ENCODE assay signal across 25 cellular contexts in genomic region chr2:141957827-141958440, GRCh38.
DNase-seq lines count a peak whose midpoint lies in the region; ATAC-seq and TF ChIP-seq lines count a peak whose summit lies in the region.
"Had no signal": no experiment of that assay in that cellular context is flagged by ENCODE, and none has a peak within 500 bp of the region (broad histone marks: within the 10 kb centered on the region; RNA-seq: fewer than 3 reads in every experiment).

No MANE protein-coding gene starts in this region.

- intact Hi-C loops in activated naive CD4-positive, alpha-beta T cell treated with anti-CD3 and anti-CD28 coated beads for 36 hours (cut with micrococcal nuclease) = no loop called here
- intact Hi-C loops in ascending aorta (cut with DNase I) = no loop called here

- no peak overlapping the region for H3K9ac ChIP-seq in mesenchymal stem cell (ENCODE audit: low read length)
- H3K9ac ChIP-seq: SK-N-SH had no signal

- H2BK5ac ChIP-seq in mesenchymal stem cell (ENCODE audit: low read depth, low read length, poor library complexity, severe bottlenecking) = no peak overlapping the region

- H3K4me1 Mint-ChIP-seq in activated naive CD4-positive, alpha-beta T cell treated with anti-CD3 and anti-CD28 coated beads for 36 hours (ENCODE audit: low read depth) = no peaks in the 10 kb centered on the region
- H3K4me1 Mint-ChIP-seq: activated CD4-positive, alpha-beta memory T cell treated with anti-CD3 and anti-CD28 coated beads, Interleukin-2, amount 10 ng/mL, durations not matched to agents 7 days and 5 days; activated naive CD4-positive, alpha-beta T cell treated with anti-CD3 and anti-CD28 coated beads, Interleukin-2, amount 50 U/mL, for 24 hours; activated T-helper 17 cell treated with anti-CD3 and anti-CD28 coated beads, Interleukin-2, amount 50 U/mL, for 72 hours; B cell; CD8-positive, alpha-beta memory T cell; central memory CD8-positive, alpha-beta T cell; T-helper 17 cell had no signal

- H3K4ac ChIP-seq in mesenchymal stem cell (ENCODE audit: low read depth in 1 of 2, low read length in 2 of 2) = no peak overlapping the region

- peaks cover 1% of the 10 kb centered on the region for H3K9me3 Mint-ChIP-seq in activated naive CD4-positive, alpha-beta T cell treated with anti-CD3 and anti-CD28 coated beads for 36 hours
- peaks cover 0 to 6% of the 10 kb centered on the region in 2 donors for H3K9me3 Mint-ChIP-seq in activated naive CD4-positive, alpha-beta T cell treated with anti-CD3 and anti-CD28 coated beads, Interleukin-2, amount 50 U/mL, for 72 hours
- H3K9me3 Mint-ChIP-seq: activated CD4-positive, alpha-beta memory T cell treated with anti-CD3 and anti-CD28 coated beads, Interleukin-2, amount 10 ng/mL, durations not matched to agents 7 days and 5 days had no signal

- no peak overlapping the region for H2BK15ac ChIP-seq in mesenchymal stem cell (ENCODE audit: low read depth, poor library complexity, severe bottlenecking)

- H3K4me3 ChIP-seq in mesenchymal stem cell (ENCODE audit: insufficient read depth in 1 of 2, low read depth in 1 of 2, low read length in 2 of 2) = no peak overlapping the region
- no peak overlapping the region for H3K4me3 ChIP-seq in ascending aorta
- H3K4me3 ChIP-seq: tibial nerve had no signal

- no peak overlapping the region for H3K4me3 Mint-ChIP-seq in activated naive CD4-positive, alpha-beta T cell treated with anti-CD3 and anti-CD28 coated beads for 36 hours
- H3K4me3 Mint-ChIP-seq: activated CD4-positive, alpha-beta memory T cell treated with anti-CD3 and anti-CD28 coated beads, Interleukin-2, amount 10 ng/mL, durations not matched to agents 7 days and 5 days; activated naive CD4-positive, alpha-beta T cell treated with anti-CD3 and anti-CD28 coated beads, Interleukin-2, amount 50 U/mL, for 24 hours; activated T-helper 17 cell treated with anti-CD3 and anti-CD28 coated beads, Interleukin-2, amount 50 U/mL, for 72 hours; B cell; CD8-positive, alpha-beta memory T cell; central memory CD8-positive, alpha-beta T cell; T-helper 17 cell had no signal

- H3K9me3 ChIP-seq in mesenchymal stem cell (ENCODE audit: control insufficient read depth, low read length) (no peaks in the 10 kb centered on the region), ascending aorta (no peaks in the 10 kb centered on the region)
- H3K9me3 ChIP-seq: SK-N-SH, tibial nerve had no signal

- H3K36me3 ChIP-seq in mesenchymal stem cell (ENCODE audit: control insufficient read depth in 1 of 2, insufficient read depth in 2 of 2, low read depth in 1 of 2, low read length in 2 of 2) = no peaks in the 10 kb centered on the region
- no peaks in the 10 kb centered on the region for H3K36me3 ChIP-seq in ascending aorta
- H3K36me3 ChIP-seq: tibial nerve had no signal

- H3K14ac ChIP-seq in mesenchymal stem cell (ENCODE audit: low read length in 2 of 2) = no peak overlapping the region

- no peaks in the 10 kb centered on the region for H3K27me3 Mint-ChIP-seq in activated naive CD4-positive, alpha-beta T cell treated with anti-CD3 and anti-CD28 coated beads for 36 hours (ENCODE audit: low read depth)
- H3K27me3 Mint-ChIP-seq: activated CD4-positive, alpha-beta memory T cell treated with anti-CD3 and anti-CD28 coated beads, Interleukin-2, amount 10 ng/mL, durations not matched to agents 7 days and 5 days; activated naive CD4-positive, alpha-beta T cell treated with anti-CD3 and anti-CD28 coated beads, Interleukin-2, amount 50 U/mL, for 24 hours; activated T-helper 17 cell treated with anti-CD3 and anti-CD28 coated beads, Interleukin-2, amount 50 U/mL, for 72 hours; B cell; CD8-positive, alpha-beta memory T cell; central memory CD8-positive, alpha-beta T cell; T-helper 17 cell had no signal

- no peak for DNase-seq in activated naive CD4-positive, alpha-beta T cell treated with anti-CD3 and anti-CD28 coated beads for 36 hours
- DNase-seq in activated naive CD4-positive, alpha-beta T cell treated with anti-CD3 and anti-CD28 coated beads, Interleukin-2, amount 50 U/mL, for 72 hours (ENCODE audit: low spot score in 2 of 2) = no peak
- DNase-seq in cerebellar cortex (ENCODE audit: low spot score) (peak; percentile 76), mesenchymal stem cell (peak; percentile 5), superior temporal gyrus (ENCODE audit: extremely low spot score) (peak; percentile 48), ascending aorta (ENCODE audit: low spot score in 2 of 2) (no peak)
- DNase-seq: activated CD4-positive, alpha-beta memory T cell treated with anti-CD3 and anti-CD28 coated beads, Interleukin-2, amount 10 ng/mL, durations not matched to agents 7 days and 5 days; activated CD4-positive, CD25-positive, alpha-beta regulatory T cell treated with anti-CD3 and anti-CD28 coated beads, Interleukin-2, amount 50 U/mL, for 72 hours; aorta; CD8-positive, alpha-beta memory T cell; effector CD4-positive, alpha-beta T cell; IMR-90; NCI-H1092 treated with DMSO at 0.1 percent for 48 hours; NCI-H2029; NCI-H446; right cardiac atrium; SK-N-SH; T-helper 17 cell had no signal

- no peaks in the 10 kb centered on the region for H3K36me3 Mint-ChIP-seq in activated naive CD4-positive, alpha-beta T cell treated with anti-CD3 and anti-CD28 coated beads for 36 hours (ENCODE audit: low read depth)
- no peaks in the 10 kb centered on the region for H3K36me3 Mint-ChIP-seq in activated naive CD4-positive, alpha-beta T cell treated with anti-CD3 and anti-CD28 coated beads, Interleukin-2, amount 50 U/mL, for 72 hours
- H3K36me3 Mint-ChIP-seq: activated naive CD4-positive, alpha-beta T cell treated with anti-CD3 and anti-CD28 coated beads, Interleukin-2, amount 50 U/mL, for 24 hours; CD8-positive, alpha-beta memory T cell had no signal

- no peak overlapping the region for H4K8ac ChIP-seq in mesenchymal stem cell (ENCODE audit: low read length)

- H3K18ac ChIP-seq in mesenchymal stem cell (ENCODE audit: low read depth in 1 of 2, low read length in 2 of 2) = no peak overlapping the region

- H4K91ac ChIP-seq in mesenchymal stem cell (ENCODE audit: low read length) = no peak overlapping the region

- no peak overlapping the region for H2BK12ac ChIP-seq in mesenchymal stem cell (ENCODE audit: low read length in 2 of 2)

- no peak overlapping the region for H3K27ac ChIP-seq in mesenchymal stem cell (ENCODE audit: low read length, poor library complexity, severe bottlenecking)
- H3K27ac ChIP-seq in ascending aorta = no peak overlapping the region
- H3K27ac ChIP-seq: tibial nerve had no signal

- H3K4me2 ChIP-seq in mesenchymal stem cell (ENCODE audit: low read length, poor library complexity, severe bottlenecking) = no peak overlapping the region
- H3K4me2 ChIP-seq: SK-N-SH had no signal

- no peak for ATAC-seq in activated naive CD4-positive, alpha-beta T cell treated with anti-CD3 and anti-CD28 coated beads, Interleukin-2, amount 50 U/mL, for 72 hours
- ATAC-seq in HG02642 (IDR thresholded peaks at IDR 0.05; ENCODE audit: poor library complexity, unreplicated experiment) (no peak), HG02938 (IDR thresholded peaks at IDR 0.05; ENCODE audit: unreplicated experiment) (no peak)
- ATAC-seq: activated T-helper 17 cell treated with anti-CD3 and anti-CD28 coated beads, Interleukin-2, amount 50 U/mL, for 72 hours; right cardiac atrium; T-helper 17 cell had no signal

- no peak for TF ChIP-seq CTCF in ascending aorta (IDR thresholded peaks at IDR 0.05)

- CTCF ChIA-PET in activated naive CD4-positive, alpha-beta T cell treated with anti-CD3 and anti-CD28 coated beads for 36 hours (lab: Charles Lee) = no interaction called here

- H3K4me1 ChIP-seq in mesenchymal stem cell (ENCODE audit: control insufficient read depth, insufficient read depth, low read depth, low read length) = no peaks in the 10 kb centered on the region
- no peaks in the 10 kb centered on the region for H3K4me1 ChIP-seq in ascending aorta
- H3K4me1 ChIP-seq: tibial nerve had no signal

- no peak overlapping the region for H2AFZ ChIP-seq in mesenchymal stem cell (ENCODE audit: low read depth, low read length)

- H3K27ac Mint-ChIP-seq in activated naive CD4-positive, alpha-beta T cell treated with anti-CD3 and anti-CD28 coated beads for 36 hours = peak overlapping the region; percentile 24
- H3K27ac Mint-ChIP-seq in activated naive CD4-positive, alpha-beta T cell treated with anti-CD3 and anti-CD28 coated beads, Interleukin-2, amount 50 U/mL, for 72 hours = no peak overlapping the region
- H3K27ac Mint-ChIP-seq: activated CD4-positive, alpha-beta memory T cell treated with anti-CD3 and anti-CD28 coated beads, Interleukin-2, amount 10 ng/mL, durations not matched to agents 7 days and 5 days; activated naive CD4-positive, alpha-beta T cell treated with anti-CD3 and anti-CD28 coated beads, Interleukin-2, amount 50 U/mL, for 24 hours; activated T-helper 17 cell treated with anti-CD3 and anti-CD28 coated beads, Interleukin-2, amount 50 U/mL, for 72 hours; B cell; CD8-positive, alpha-beta memory T cell; T-helper 17 cell had no signal

- 80% methylated on average over 1 of the region's 1 CpG for WGBS in mesenchymal stem cell

- H3K79me1 ChIP-seq in mesenchymal stem cell (replicated peaks; ENCODE audit: low read length, poor library complexity, severe bottlenecking) = no peaks in the 10 kb centered on the region

- H3K27me3 ChIP-seq in mesenchymal stem cell (ENCODE audit: control insufficient read depth in 1 of 2, insufficient read depth in 1 of 2, low read length in 2 of 2) (no peaks in the 10 kb centered on the region), ascending aorta (no peaks in the 10 kb centered on the region)
- H3K27me3 ChIP-seq: tibial nerve had no signal

- no peak overlapping the region for H3K23ac ChIP-seq in mesenchymal stem cell (ENCODE audit: low read length in 2 of 2)

- no peak overlapping the region for H2BK120ac ChIP-seq in mesenchymal stem cell (ENCODE audit: low read depth, low read length)

- no peak overlapping the region for H2AK5ac ChIP-seq in mesenchymal stem cell (ENCODE audit: low read length, severe bottlenecking)

Comparison
In these comparisons a context has a peak if more than half of its experiments do, and no peak if none do; other contexts are left out.
1. DNase-seq: peak in cerebellar cortex (single experiment), mesenchymal stem cell (single experiment) and superior temporal gyrus (single experiment); none in activated naive CD4-positive, alpha-beta T cell treated with anti-CD3 and anti-CD28 coated beads for 36 hours (single experiment), activated naive CD4-positive, alpha-beta T cell treated with anti-CD3 and anti-CD28 coated beads, Interleukin-2, amount 50 U/mL, for 72 hours (0 of 2) and ascending aorta (0 of 2).